ENCODE assay signal across 7 cellular contexts in genomic region chr7:140418156-140418472, GRCh38. TPM values are rescaled to one million over a fixed set of nuclear protein-coding genes. Genes with fewer than 3 reads are reported as not detected.
"Had no signal": no experiment of that assay in that cellular context is flagged by ENCODE, and none has a peak within 500 bp of the region (broad histone marks: within the 10 kb centered on the region; RNA-seq: fewer than 3 reads in every experiment).

No MANE protein-coding gene starts in this region.

RNA-seq across cellular contexts. Expression of gene RAB19, which starts 14.3 kb away (rescaled TPM):
- total RNA-seq: cardiac septum, chondrocyte, fibroblast of villous mesenchyme, heart left ventricle, myocyte had no signal
- polyA plus RNA-seq: heart left ventricle, liver, ovary had no signal
